ENCODE assay signal across 8 cellular contexts in genomic region chr13:30617315-30618185, GRCh38. TPM values are rescaled to one million over a fixed set of nuclear protein-coding genes. Genes with fewer than 3 reads are reported as not detected.
DNase-seq lines count a peak whose midpoint lies in the region; ATAC-seq lines count a peak whose summit lies in the region.

TSS of gene USPL1 (plus strand) at chr13:30617920. CDS start at chr13:30621141, 3,221 bp downstream.

- H3K23ac ChIP-seq in mesenchymal stem cell (ENCODE audit: low read length in 2 of 2): peak within 1 kb of the TSS; percentile 9 to 93

- H3K36me3 ChIP-seq in endocrine pancreas (ENCODE audit: control insufficient read depth, insufficient read depth, low read length): no peaks in the 10 kb centered on the region
- H3K36me3 ChIP-seq in mesenchymal stem cell (ENCODE audit: control insufficient read depth in 1 of 2, insufficient read depth in 2 of 2, low read depth in 1 of 2, low read length in 2 of 2): peaks cover 0 to 7% of the 10 kb centered on the region in 2 experiments

- H3K4me1 ChIP-seq in endocrine pancreas (ENCODE audit: control insufficient read depth, insufficient read depth, low read length) (peaks cover 24% of the 10 kb centered on the region), mesenchymal stem cell (ENCODE audit: control insufficient read depth, insufficient read depth, low read depth, low read length) (no peaks in the 10 kb centered on the region)

- H2BK120ac ChIP-seq in mesenchymal stem cell (ENCODE audit: low read depth, low read length): peak within 1 kb of the TSS; percentile 65

- H3K14ac ChIP-seq in mesenchymal stem cell (ENCODE audit: low read length in 2 of 2): peak within 1 kb of the TSS; percentile 63 to 95

- H3K4me2 ChIP-seq in mesenchymal stem cell (ENCODE audit: low read length, poor library complexity, severe bottlenecking): peak within 1 kb of the TSS; percentile 89

- peak within 1 kb of the TSS; percentile 55 for H2BK15ac ChIP-seq in mesenchymal stem cell (ENCODE audit: low read depth, poor library complexity, severe bottlenecking)

- H3K4me3 ChIP-seq in endocrine pancreas (ENCODE audit: control insufficient read depth, insufficient read depth, low read length) (peak within 1 kb of the TSS; percentile 96), mesenchymal stem cell (ENCODE audit: insufficient read depth in 1 of 2, low read depth in 1 of 2, low read length in 2 of 2) (peak within 1 kb of the TSS; percentile 73 to 95)

- under 1% methylated on average over 78 of the region's 78 CpGs for WGBS in mesenchymal stem cell

- peak within 1 kb of the TSS; percentile 99 for H3K27ac ChIP-seq in mesenchymal stem cell (ENCODE audit: low read length, poor library complexity, severe bottlenecking)

- peak within 1 kb of the TSS; percentile 95 for H4K8ac ChIP-seq in mesenchymal stem cell (ENCODE audit: low read length)

- H2AK5ac ChIP-seq in mesenchymal stem cell (ENCODE audit: low read length, severe bottlenecking): peak within 1 kb of the TSS; percentile 70

- H4K91ac ChIP-seq in mesenchymal stem cell (ENCODE audit: low read length): peak within 1 kb of the TSS; percentile 96

- no peaks in the 10 kb centered on the region for H3K9me3 ChIP-seq in endocrine pancreas (ENCODE audit: control insufficient read depth, low read length)
- no peaks in the 10 kb centered on the region for H3K9me3 ChIP-seq in mesenchymal stem cell (ENCODE audit: control insufficient read depth, low read length)

- H2BK12ac ChIP-seq in mesenchymal stem cell (ENCODE audit: low read length in 2 of 2): peak within 1 kb of the TSS in 1 of 2 experiments; percentile 3

- DNase-seq in COLO668 (lab: John Stamatoyannopoulos, UW; ENCODE audit: unreplicated experiment) (peak; percentile 100), HS-5 (ENCODE audit: low read depth) (peak; percentile 70), mesenchymal stem cell (peak; percentile 99)
- peak; percentile 99 for DNase-seq in NK-92 treated with Interleukin-12 subunit alpha and Interleukin-12 subunit beta, amount 100 ng/mL, for 24 hours (lab: John Stamatoyannopoulos, UW)
- peak; percentile 99 for DNase-seq in stimulated activated CD8-positive, alpha-beta memory T cell treated with anti-CD3 and anti-CD28 coated beads, Interleukin-12 subunit alpha, Interleukin-12 subunit beta, amount 100 ng/mL, for 4 hours (ENCODE audit: low read depth)

- H3K4ac ChIP-seq in mesenchymal stem cell (ENCODE audit: low read depth in 1 of 2, low read length in 2 of 2): peak within 1 kb of the TSS; percentile 92 to 94

- H3K27me3 ChIP-seq in endocrine pancreas (ENCODE audit: control insufficient read depth, insufficient read depth, low read length) (no peaks in the 10 kb centered on the region), mesenchymal stem cell (ENCODE audit: control insufficient read depth in 1 of 2, insufficient read depth in 1 of 2, low read length in 2 of 2) (no peaks in the 10 kb centered on the region)

- peaks cover 9% of the 10 kb centered on the region for H3K79me1 ChIP-seq in mesenchymal stem cell (replicated peaks; ENCODE audit: low read length, poor library complexity, severe bottlenecking)

- CTCF ChIA-PET in activated CD8-positive, alpha-beta memory T cell treated with anti-CD3 and anti-CD28 coated beads for 36 hours (lab: Charles Lee): interaction anchor here (1.2 to 1.7 kb wide), 3 partner anchors 9 to 186 kb away, joined by 4 to 8 read pairs (median 5); partner anchors contain the start of gene HMGB1

- POLR2A ChIA-PET in activated CD8-positive, alpha-beta memory T cell treated with anti-CD3 and anti-CD28 coated beads for 36 hours (lab: Charles Lee): interaction anchor here (0.5 to 4.3 kb wide), 8 partner anchors 48 to 243 kb away, joined by 3 to 32 read pairs (median 4); partner anchors contain the start of genes HMGB1 and UBE2L5

- peak within 1 kb of the TSS; percentile 90 for H2BK5ac ChIP-seq in mesenchymal stem cell (ENCODE audit: low read depth, low read length, poor library complexity, severe bottlenecking)

- H2AFZ ChIP-seq in mesenchymal stem cell (ENCODE audit: low read depth, low read length): peak within 1 kb of the TSS; percentile 72

- H3K9ac ChIP-seq in endocrine pancreas (ENCODE audit: control insufficient read depth, insufficient read depth, low read length): peak within 1 kb of the TSS; percentile 98
- H3K9ac ChIP-seq in mesenchymal stem cell (ENCODE audit: low read length): peak within 1 kb of the TSS; percentile 100

- H3K18ac ChIP-seq in mesenchymal stem cell (ENCODE audit: low read depth in 1 of 2, low read length in 2 of 2): peak within 1 kb of the TSS; percentile 97 to 98

- ATAC-seq in GM19468 (IDR thresholded peaks at IDR 0.05; ENCODE audit: extremely low read depth, unreplicated experiment): peak; percentile 76

RNA-seq across cellular contexts. Expression of gene USPL1, which starts in this region (rescaled TPM):
- 10 to 100 TPM; 16.1 to 16.9 TPM for total RNA-seq in activated CD8-positive, alpha-beta memory T cell treated with anti-CD3 and anti-CD28 coated beads for 36 hours
- polyA plus RNA-seq in mesenchymal stem cell (2013, experiment 1 of 2): 14.2 TPM
- polyA plus RNA-seq in mesenchymal stem cell (2013, experiment 2 of 2): 13.5 TPM

Comparison
In these comparisons a context has a peak if more than half of its experiments do, and no peak if none do; other contexts are left out.
1. Peak in every context shown above with its lines: DNase-seq, ATAC-seq, H3K4me3 ChIP-seq and H3K27ac ChIP-seq.